ENCODE assay signal across 8 cellular contexts in genomic region chr11:75597636-75598035, GRCh38. TPM values are rescaled to one million over a fixed set of nuclear protein-coding genes. Genes with fewer than 3 reads are reported as not detected.
DNase-seq lines count a peak whose midpoint lies in the region; ATAC-seq and TF ChIP-seq lines count a peak whose summit lies in the region.

No MANE protein-coding gene starts in this region.

- no peak for TF ChIP-seq EP300 in sigmoid colon (IDR thresholded peaks at IDR 0.05)

- no peak for DNase-seq in AG04450 (ENCODE audit: low read depth, low spot score)
- DNase-seq in GM13977 (ENCODE audit: low spot score), result peak; percentile 66
- DNase-seq in NCI-H510A (lab: John Stamatoyannopoulos, UW), result peak; percentile 47
- peak; percentile 35 for DNase-seq in cerebellar cortex (ENCODE audit: low spot score)
- no peak for DNase-seq in prostate gland (ENCODE audit: low spot score)
- DNase-seq in effector CD4-positive, alpha-beta T cell, result no peak
- no peak for DNase-seq in sigmoid colon

- no peaks in the 10 kb centered on the region for H3K36me3 ChIP-seq in prostate gland
- peaks cover 0 to 6% (median 0%) of the 10 kb centered on the region in 4 donors for H3K36me3 ChIP-seq in sigmoid colon

- H3K4me3 ChIP-seq in AG04450 (ENCODE audit: low read depth, low read length), result no peak overlapping the region
- H3K4me3 ChIP-seq in prostate gland, result no peak overlapping the region
- no peak overlapping the region for H3K4me3 ChIP-seq in sigmoid colon

- H3K27ac ChIP-seq in AG04450 (ENCODE audit: low read depth, low read length) (no peak overlapping the region), prostate gland (no peak overlapping the region), sigmoid colon (no peak overlapping the region)

- peaks cover 22% of the 10 kb centered on the region for H3K27me3 ChIP-seq in AG04450 (ENCODE audit: control insufficient read depth, insufficient read depth, low read length)
- H3K27me3 ChIP-seq in prostate gland (replicated peaks; ENCODE audit: insufficient read depth), result no peaks in the 10 kb centered on the region
- no peaks in the 10 kb centered on the region for H3K27me3 ChIP-seq in sigmoid colon

- WGBS in prostate gland, result 76% methylated on average over 4 of the region's 4 CpGs
- WGBS in sigmoid colon, 2 donors, result 60 to 73% methylated on average over 4 of the region's 4 CpGs

- in situ Hi-C loops in GM13977 (cut with MboI; ENCODE audit: low pct_unique_long_range_greater_than_20kb, low sequenced_read_pairs, unreplicated experiment), result no loop called here

- intact Hi-C loops in prostate gland (cut with DNase I) (no loop called here), sigmoid colon (cut with DNase I) (no loop called here)

- POLR2A ChIA-PET in AG04450 (lab: Yijun Ruan, JAX), result no interaction called here

- no peak for TF ChIP-seq POLR2A in prostate gland (IDR thresholded peaks at IDR 0.05)
- TF ChIP-seq POLR2A in sigmoid colon (IDR thresholded peaks at IDR 0.05), result no peak

- no peak for ATAC-seq in HG03196 (IDR thresholded peaks at IDR 0.05; ENCODE audit: unreplicated experiment)

- H3K9me3 ChIP-seq in AG04450 (ENCODE audit: control insufficient read depth, insufficient read depth, low read length) (no peaks in the 10 kb centered on the region), prostate gland (no peaks in the 10 kb centered on the region), sigmoid colon (no peaks in the 10 kb centered on the region)

- H3K4me1 ChIP-seq in prostate gland (replicated peaks), result no peaks in the 10 kb centered on the region
- peaks cover 0 to 5% (median 2%) of the 10 kb centered on the region in 4 donors for H3K4me1 ChIP-seq in sigmoid colon

- CTCF ChIA-PET in AG04450 (lab: Charles Lee), result interaction anchor here (1.1 kb wide), 1 partner anchor 13 kb away, joined by 3 read pairs; no protein-coding TSS in a partner anchor

- TF ChIP-seq CTCF in AG04450 (IDR thresholded peaks at IDR 0.05; ENCODE audit: low read depth, low read length), result peak; percentile 60
- peak; percentile 70 for TF ChIP-seq CTCF in GM13977 (IDR thresholded peaks at IDR 0.05; ENCODE audit: extremely low read depth, insufficient read depth, missing control alignments)
- TF ChIP-seq CTCF in prostate gland (IDR thresholded peaks at IDR 0.05), result peak in 3 of 4 experiments; percentile 19 to 23 (median 21)
- peak in 1 of 4 experiments; percentile 12 for TF ChIP-seq CTCF in sigmoid colon (IDR thresholded peaks at IDR 0.05)

RNA-seq across cellular contexts. Expression of gene SERPINH1, which starts 35.6 kb away (rescaled TPM):
- polyA plus RNA-seq in AG04450 (2011; rRNA removed), result 881 and 1,147 TPM in 2 replicates
- polyA minus RNA-seq in AG04450 (2011; rRNA and poly(A)+ RNA removed), result 437 and 536 TPM in 2 replicates
- total RNA-seq in prostate gland, result 100 to 1,000 TPM; 123 to 189 TPM
- 100 to 1,000 TPM; 151 to 201 (median 172) TPM for total RNA-seq in sigmoid colon
- 10 to 100 TPM; 12.0 to 57.1 (median 17.6) TPM for polyA plus RNA-seq in sigmoid colon

Comparison
In these comparisons a context has a peak if more than half of its experiments do, and no peak if none do; other contexts are left out.
1. DNase-seq: peak in GM13977 (single experiment), NCI-H510A (single experiment) and cerebellar cortex (single experiment); none in AG04450 (single experiment), prostate gland (single experiment), effector CD4-positive, alpha-beta T cell (single experiment) and sigmoid colon (single experiment).